Comparison of ENCODE assay signal across 9 cellular contexts in genomic region chr14:74502236-74503019, GRCh38. TPM values are rescaled to one million over a fixed set of nuclear protein-coding genes. Genes with fewer than 3 reads are reported as not detected.
DNase-seq lines count a peak whose midpoint lies in the region; ATAC-seq and TF ChIP-seq lines count a peak whose summit lies in the region.
"Had no signal": no experiment of that assay in that cellular context is flagged by ENCODE, and none has a peak within 500 bp of the region (broad histone marks: within the 10 kb centered on the region; RNA-seq: fewer than 3 reads in every experiment).

No MANE protein-coding gene starts in this region.

- no peak overlapping the region for H3K27ac ChIP-seq in C4-2B
- H3K27ac ChIP-seq in smooth muscle cell (ENCODE audit: low read depth): no peak overlapping the region
- H3K27ac ChIP-seq in spleen: no peak overlapping the region

- H3K9me3 ChIP-seq in HAP-1: no peaks in the 10 kb centered on the region
- no peaks in the 10 kb centered on the region for H3K9me3 ChIP-seq in smooth muscle cell (replicated peaks; ENCODE audit: low read depth)
- no peaks in the 10 kb centered on the region for H3K9me3 ChIP-seq in spleen
- H3K9me3 ChIP-seq: upper lobe of left lung had no signal

- intact Hi-C loops in spleen (cut with DNase I; ENCODE audit: low total_unique reads): loop anchor here (5.0 kb wide), 1 partner anchor 110 kb away; the partner anchor contains the start of gene LTBP2

- no peak for ATAC-seq in GM18858 (IDR thresholded peaks at IDR 0.05; ENCODE audit: unreplicated experiment)

- H3K9ac ChIP-seq in smooth muscle cell (ENCODE audit: low read depth): no peak overlapping the region

- no peak for TF ChIP-seq POLR2A in spleen (IDR thresholded peaks at IDR 0.05)

- peak; percentile 32 to 68 for DNase-seq in HAP-1 (ENCODE audit: low spot score in 2 of 2)
- peak; percentile 18 for DNase-seq in SHP77 treated with DMSO at 0.1 percent for 48 hours (lab: John Stamatoyannopoulos, UW)
- peak; percentile 56 for DNase-seq in fibroblast of pulmonary artery (ENCODE audit: low read depth)
- no peak for DNase-seq in smooth muscle cell (lab: John Stamatoyannopoulos, UW; ENCODE audit: unreplicated experiment)
- DNase-seq in spleen: no peak
- DNase-seq in central memory CD4-positive, alpha-beta T cell: no peak

- TF ChIP-seq CTCF in C4-2B (conservative IDR thresholded peaks at IDR 0.05) (peak; percentile 50), fibroblast of pulmonary artery (IDR thresholded peaks at IDR 0.05; ENCODE audit: low read length, missing control alignments) (peak; percentile 62), smooth muscle cell (IDR thresholded peaks at IDR 0.05; ENCODE audit: borderline replicate concordance, insufficient read depth, poor library complexity, severe bottlenecking) (peak; percentile 18), spleen (IDR thresholded peaks at IDR 0.05 in 8 of 11, conservative IDR thresholded peaks at IDR 0.05 in 3 of 11) (peak in 2 of 11 experiments; percentile 29 to 35)

- H3K4me2 ChIP-seq in smooth muscle cell: no peak overlapping the region

- H3K27me3 ChIP-seq in HAP-1 (ENCODE audit: low read depth): no peaks in the 10 kb centered on the region
- no peaks in the 10 kb centered on the region for H3K27me3 ChIP-seq in smooth muscle cell (ENCODE audit: low read depth)
- H3K27me3 ChIP-seq in spleen (replicated peaks in 1 of 7): no peaks in the 10 kb centered on the region
- H3K27me3 ChIP-seq: upper lobe of left lung had no signal

- H3K36me3 ChIP-seq in HAP-1 (replicated peaks): no peaks in the 10 kb centered on the region; the same call in 1 of the 2 replicates
- H3K36me3 ChIP-seq in smooth muscle cell (ENCODE audit: low read depth): no peaks in the 10 kb centered on the region
- H3K36me3 ChIP-seq in spleen: peaks cover 0 to 2% (median 0%) of the 10 kb centered on the region in 6 donors

- no peak overlapping the region for H2AFZ ChIP-seq in smooth muscle cell (ENCODE audit: low read depth)

- H4K20me1 ChIP-seq in smooth muscle cell (ENCODE audit: low read depth): no peaks in the 10 kb centered on the region

- H3K79me2 ChIP-seq in smooth muscle cell (ENCODE audit: low read depth): no peaks in the 10 kb centered on the region

- H3K4me3 ChIP-seq in HAP-1: no peak overlapping the region
- no peak overlapping the region for H3K4me3 ChIP-seq in fibroblast of pulmonary artery (replicated peaks; ENCODE audit: low read depth, low read length)
- H3K4me3 ChIP-seq in smooth muscle cell: no peak overlapping the region
- no peak overlapping the region for H3K4me3 ChIP-seq in spleen
- H3K4me3 ChIP-seq: upper lobe of left lung had no signal

- in situ Hi-C loops in HAP-1 (cut with MboI; ENCODE audit: low sequenced_read_pairs): no loop called here

- H3K4me1 ChIP-seq in HAP-1: no peaks in the 10 kb centered on the region; the same call in none of the 2 replicates
- peaks cover 6% of the 10 kb centered on the region for H3K4me1 ChIP-seq in smooth muscle cell (ENCODE audit: low read depth)
- H3K4me1 ChIP-seq in spleen: peaks cover 0 to 27% (median 13%) of the 10 kb centered on the region in 6 donors

- 85% methylated on average over 21 of the region's 21 CpGs for WGBS in smooth muscle cell (ENCODE audit: low lambda C conversion rate)
- 82 to 89% (median 85%) methylated on average over 15 to 21 of the region's 21 CpGs for WGBS in spleen, 5 donors

- H3F3A ChIP-seq in smooth muscle cell (ENCODE audit: low read depth): peaks cover 5% of the 10 kb centered on the region

RNA-seq across cellular contexts. Expression of gene ISCA2, which starts 8.9 kb away (rescaled TPM):
- total RNA-seq in smooth muscle cell (15.0 and 23.3 TPM in 2 replicates), spleen (10 to 100 TPM; 11.7 to 24.7 (median 19.0) TPM)
- polyA plus RNA-seq in smooth muscle cell (65.8 and 79.2 TPM in 2 replicates), spleen (10 to 100 TPM; 25.8 to 28.9 (median 26.0) TPM)

RNA-seq across cellular contexts. Expression of gene NPC2, which starts 9.3 kb away (rescaled TPM):
- total RNA-seq in smooth muscle cell (443 and 496 TPM in 2 replicates), spleen (100 to 1,000 TPM; 191 to 956 (median 322) TPM)
- polyA plus RNA-seq in smooth muscle cell (137 and 197 TPM in 2 replicates), spleen (100 to 1,000 TPM; 202 to 299 (median 221) TPM)

Comparison
In these comparisons a context has a peak if more than half of its experiments do, and no peak if none do; other contexts are left out.
1. DNase-seq: peak in HAP-1 (2 of 2), SHP77 treated with DMSO at 0.1 percent for 48 hours (single experiment) and fibroblast of pulmonary artery (single experiment); none in smooth muscle cell (single experiment), spleen (single experiment) and central memory CD4-positive, alpha-beta T cell (single experiment).